In the genomic region with DNA sequence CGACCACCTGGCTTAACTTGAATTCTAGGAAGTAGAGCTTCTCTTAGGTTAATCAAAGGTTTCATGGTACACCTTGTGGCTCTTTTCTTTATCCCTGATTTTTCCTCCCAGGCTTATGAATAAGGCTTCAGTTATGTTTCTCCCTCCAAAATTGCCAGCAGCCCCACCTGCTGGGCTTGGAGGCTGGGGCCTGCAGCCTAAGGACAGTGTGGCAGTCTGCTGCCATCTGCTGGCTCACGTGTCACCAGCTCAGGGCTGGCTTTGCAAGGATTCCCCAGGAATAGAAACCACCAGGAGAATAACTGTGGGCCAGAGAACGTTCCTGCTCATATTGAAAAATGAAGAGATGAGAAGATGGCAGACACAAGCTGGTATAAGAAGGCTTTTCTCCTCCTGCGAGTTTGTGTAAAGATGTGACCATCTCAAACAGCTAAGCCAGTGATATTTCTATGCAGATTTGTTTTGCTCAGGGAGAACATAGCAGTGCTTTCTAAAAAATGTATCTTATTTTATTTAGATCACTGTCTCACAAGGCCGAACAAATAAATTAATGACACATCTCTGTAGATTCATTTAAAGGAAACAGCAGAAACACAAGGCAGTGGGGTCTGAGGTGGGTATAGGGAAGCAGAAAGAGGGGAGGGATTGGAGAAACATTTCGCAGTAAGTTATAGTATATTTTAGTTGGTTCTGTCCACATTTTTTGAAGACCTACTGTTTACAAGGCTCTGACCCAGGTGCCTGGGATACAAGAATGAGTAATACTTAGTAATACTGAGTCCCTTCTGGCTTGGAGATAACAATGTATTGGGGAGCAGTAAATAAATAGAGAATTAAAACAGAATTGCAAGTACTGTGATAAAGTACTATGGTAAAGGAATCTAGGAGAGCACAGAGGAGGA, we compare ENCODE assay signal across 8 cellular contexts.
DNase-seq lines count a peak whose midpoint lies in the region; ATAC-seq and FAIRE-seq lines count a peak whose summit lies in the region.

No MANE protein-coding gene starts in this region.

- H3K27ac Mint-ChIP-seq in central memory CD8-positive, alpha-beta T cell (ENCODE audit: low read depth), result no peak overlapping the region

- DNase-seq in AML-193 (lab: John Stamatoyannopoulos, UW) (peak; percentile 57), GM19239 (ENCODE audit: insufficient read length, low spot score) (peak; percentile 27), NCI-H446 treated with DMSO at 0.1 percent for 48 hours (lab: John Stamatoyannopoulos, UW) (peak; percentile 76), kidney tubule cell (ENCODE audit: low spot score) (peak; percentile 86)
- peak; percentile 44 to 45 for DNase-seq in central memory CD8-positive, alpha-beta T cell (ENCODE audit: low spot score in 2 of 2)
- DNase-seq in stimulated activated CD4-positive, alpha-beta T cell treated with anti-CD3 and anti-CD28 coated beads, Interleukin-2, amount 100 ng/mL, for 48 hours, result peak; percentile 69 to 73

- H3K27me3 Mint-ChIP-seq in central memory CD8-positive, alpha-beta T cell, result peaks cover 9% of the 10 kb centered on the region

- ATAC-seq in HG03439 (IDR thresholded peaks at IDR 0.05; ENCODE audit: unreplicated experiment), result peak; percentile 61
- peak; percentile 33 to 44 for ATAC-seq in activated CD4-positive, CD25-positive, alpha-beta regulatory T cell treated with anti-CD3 and anti-CD28 coated beads, Interleukin-2, amount 50 U/mL, for 24 hours
- peak; percentile 20 for ATAC-seq in central memory CD8-positive, alpha-beta T cell (replicated peaks; ENCODE audit: extremely low read depth, poor library complexity, severe bottlenecking)

- FAIRE-seq in GM19239 (lab: Jason Lieb, UNC), result peak; percentile 97

- H3K9me3 Mint-ChIP-seq in central memory CD8-positive, alpha-beta T cell, result no peaks in the 10 kb centered on the region

- no peak overlapping the region for H3K4me3 Mint-ChIP-seq in central memory CD8-positive, alpha-beta T cell

- H3K4me1 Mint-ChIP-seq in central memory CD8-positive, alpha-beta T cell, result peaks cover 23% of the 10 kb centered on the region

- peaks cover 5% of the 10 kb centered on the region for H3K36me3 Mint-ChIP-seq in central memory CD8-positive, alpha-beta T cell (ENCODE audit: insufficient read depth)

Comparison
In these comparisons a context has a peak if more than half of its experiments do, and no peak if none do; other contexts are left out.
1. Peak in every context shown above with its lines: DNase-seq and ATAC-seq.
2. DNase-seq: peak in every context shown above with its lines; median percentile 86 in kidney tubule cell; 76 in NCI-H446 treated with DMSO at 0.1 percent for 48 hours; 71 in stimulated activated CD4-positive, alpha-beta T cell treated with anti-CD3 and anti-CD28 coated beads, Interleukin-2, amount 100 ng/mL, for 48 hours; 57 in AML-193; 44 in central memory CD8-positive, alpha-beta T cell; 27 in GM19239.